ENCODE assay signal across 9 cellular contexts in the genomic region with DNA sequence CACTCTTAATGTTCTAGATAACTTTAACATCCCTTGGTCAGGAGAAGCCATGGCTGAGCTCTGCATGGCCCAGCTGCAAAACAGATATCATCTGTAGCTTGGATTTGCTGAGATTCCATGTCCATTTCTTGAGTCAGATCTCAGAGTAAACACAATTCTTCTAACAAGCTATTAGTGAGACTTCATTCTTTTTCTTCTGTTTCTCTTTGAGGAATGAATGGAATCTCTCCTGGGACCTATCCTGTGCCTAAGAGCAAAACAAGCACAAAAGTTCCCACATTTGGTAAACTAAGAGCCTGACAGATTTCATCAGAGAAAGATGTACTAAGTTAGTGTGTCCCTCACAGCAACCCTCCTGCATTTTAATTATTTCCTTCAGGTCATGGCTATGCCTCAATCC.
A peak's percentile ranks its signal among the peaks of the same experiment; 100 is the strongest.
DNase-seq lines count a peak whose midpoint lies in the region; ATAC-seq and TF ChIP-seq lines count a peak whose summit lies in the region.
"Had no signal": no experiment of that assay in that cellular context is flagged by ENCODE, and none has a peak within 500 bp of the region (broad histone marks: within the 10 kb centered on the region; RNA-seq: fewer than 3 reads in every experiment).

No MANE protein-coding gene starts in this region.

- H3T11ph ChIP-seq in H9 (ENCODE audit: low read length), result no peak overlapping the region

- H3K4me1 ChIP-seq in left ventricle myocardium inferior (peaks cover 20% of the 10 kb centered on the region), subcutaneous abdominal adipose tissue (ENCODE audit: control insufficient read depth in 5 of 5, insufficient read depth in 5 of 5, low read length in 5 of 5) (peaks cover 7 to 43% (median 30%) of the 10 kb centered on the region in 5 donors), H9 (ENCODE audit: insufficient read depth, low read length) (peaks cover 18% of the 10 kb centered on the region)

- DNase-seq in H4 (ENCODE audit: low spot score) (peak; percentile 44), left ventricle myocardium inferior (no peak), H9 (no peak), NCI-H510A (lab: John Stamatoyannopoulos, UW) (no peak)
- DNase-seq in activated naive CD8-positive, alpha-beta T cell treated with anti-CD3 and anti-CD28 coated beads for 36 hours, result no peak
- DNase-seq: left lung had no signal

- no peak overlapping the region for H4K5ac ChIP-seq in H9 (ENCODE audit: insufficient read length, low read depth, low read length)

- H3K4me1 Mint-ChIP-seq in activated naive CD8-positive, alpha-beta T cell treated with anti-CD3 and anti-CD28 coated beads for 36 hours, result peaks cover 75% of the 10 kb centered on the region
- peaks cover 40 to 49% of the 10 kb centered on the region in 2 experiments for H3K4me1 Mint-ChIP-seq in H9

- no peak overlapping the region for H3K14ac ChIP-seq in H9 (ENCODE audit: insufficient read depth, low read length)

- H4K8ac ChIP-seq in H9 (replicated peaks; ENCODE audit: insufficient read length, low read depth, low read length), result no peak overlapping the region

- H2BK12ac ChIP-seq in H9 (ENCODE audit: insufficient read length, low read depth, low read length), result no peak overlapping the region

- peaks cover 57% of the 10 kb centered on the region for H3K36me3 Mint-ChIP-seq in activated naive CD8-positive, alpha-beta T cell treated with anti-CD3 and anti-CD28 coated beads for 36 hours
- peaks cover 0 to 4% (median 0%) of the 10 kb centered on the region in 3 experiments; a peak in 1 of 7 replicates for H3K36me3 Mint-ChIP-seq in H9 (ENCODE audit: insufficient read depth in 1 of 3, low read depth in 3 of 3)

- no peak overlapping the region for H3K4me3 Mint-ChIP-seq in activated naive CD8-positive, alpha-beta T cell treated with anti-CD3 and anti-CD28 coated beads for 36 hours
- no peak overlapping the region for H3K4me3 Mint-ChIP-seq in H9
- H3K4me3 Mint-ChIP-seq: brain had no signal

- H2BK120ac ChIP-seq in H9 (ENCODE audit: low read depth, low read length, poor library complexity, severe bottlenecking), result no peak overlapping the region

- intact Hi-C loops in left ventricle myocardium inferior (cut with micrococcal nuclease), result no loop called here

- no peaks in the 10 kb centered on the region for H3K79me1 ChIP-seq in H9 (ENCODE audit: insufficient read depth, low read depth, low read length, poor library complexity, severe bottlenecking)

- H3K23me2 ChIP-seq in H9 (ENCODE audit: insufficient read length, low read depth, low read length, poor library complexity, severe bottlenecking), result no peaks in the 10 kb centered on the region

- no peak for ATAC-seq in GM19324 (IDR thresholded peaks at IDR 0.05; ENCODE audit: low FRiP score, unreplicated experiment)

- no peak overlapping the region for H3K4me2 ChIP-seq in H9 (ENCODE audit: insufficient read depth, insufficient read length, low read length)

- no peak overlapping the region for H2AK5ac ChIP-seq in H9 (ENCODE audit: insufficient read length, low read length)

- H3K56ac ChIP-seq in H9 (ENCODE audit: insufficient read length, low read depth, low read length), result no peak overlapping the region

- H3K4me3 ChIP-seq in left ventricle myocardium inferior (no peak overlapping the region), subcutaneous abdominal adipose tissue (ENCODE audit: low read depth in 1 of 5, low read length in 5 of 5) (peak overlapping the region in 1 of 5 donors; percentile 11)
- H3K4me3 ChIP-seq: left lung had no signal

- H2AFZ ChIP-seq in H9 (ENCODE audit: low read length), result no peak overlapping the region

- no peaks in the 10 kb centered on the region for H3K36me3 ChIP-seq in left ventricle myocardium inferior
- H3K36me3 ChIP-seq in subcutaneous abdominal adipose tissue (ENCODE audit: control insufficient read depth in 5 of 5, insufficient read depth in 5 of 5, low read length in 5 of 5), result no peaks in the 10 kb centered on the region
- H3K36me3 ChIP-seq: left lung had no signal

- no peak overlapping the region for H3K23ac ChIP-seq in H9 (ENCODE audit: insufficient read length, low read depth, low read length)

- H2BK20ac ChIP-seq in H9 (ENCODE audit: low read depth, low read length, poor library complexity, severe bottlenecking), result no peak overlapping the region

- H3K9me3 ChIP-seq in left ventricle myocardium inferior (replicated peaks) (no peaks in the 10 kb centered on the region), subcutaneous abdominal adipose tissue (ENCODE audit: control insufficient read depth in 5 of 5, low read length in 5 of 5) (no peaks in the 10 kb centered on the region), H9 (ENCODE audit: control insufficient read depth, low read depth, low read length) (no peaks in the 10 kb centered on the region)
- H3K9me3 ChIP-seq: left lung had no signal

- no peak for TF ChIP-seq CTCF in left ventricle myocardium inferior (IDR thresholded peaks at IDR 0.05; ENCODE audit: borderline replicate concordance)
- TF ChIP-seq CTCF in H9 (conservative IDR thresholded peaks at IDR 0.05), result no peak

- no peak overlapping the region for H3K18ac ChIP-seq in H9 (ENCODE audit: insufficient read length, low read depth, low read length)

- H3K79me2 ChIP-seq in H9 (ENCODE audit: insufficient read depth, low read length), result no peaks in the 10 kb centered on the region

- H3K4ac ChIP-seq in H9 (ENCODE audit: low read depth, low read length), result no peak overlapping the region

- H3K27ac ChIP-seq in left ventricle myocardium inferior (replicated peaks), result peak overlapping the region; percentile 62
- peak overlapping the region; percentile 70 for H3K27ac ChIP-seq in subcutaneous abdominal adipose tissue (ENCODE audit: low read depth, low read length)
- H3K27ac ChIP-seq in H9 (ENCODE audit: insufficient read length, low read depth, low read length), result no peak overlapping the region

- no peaks in the 10 kb centered on the region for H3K27me3 Mint-ChIP-seq in activated naive CD8-positive, alpha-beta T cell treated with anti-CD3 and anti-CD28 coated beads for 36 hours
- no peaks in the 10 kb centered on the region for H3K27me3 Mint-ChIP-seq in H9 (ENCODE audit: low read depth)
- H3K27me3 Mint-ChIP-seq: brain had no signal

- no peak overlapping the region for H2BK5ac ChIP-seq in H9 (ENCODE audit: insufficient read length, low read length)

- no peak overlapping the region for H4K91ac ChIP-seq in H9 (ENCODE audit: insufficient read length, low read depth, low read length)

- no peaks in the 10 kb centered on the region for H4K20me1 ChIP-seq in H9 (ENCODE audit: control insufficient read depth, insufficient read depth, insufficient read length)

- peaks cover 14% of the 10 kb centered on the region for H3K9me3 Mint-ChIP-seq in activated naive CD8-positive, alpha-beta T cell treated with anti-CD3 and anti-CD28 coated beads for 36 hours
- no peaks in the 10 kb centered on the region; a peak in 1 of 5 replicates for H3K9me3 Mint-ChIP-seq in H9

- no peak overlapping the region for H2BK15ac ChIP-seq in H9 (ENCODE audit: low read depth, low read length)

- H3K9ac ChIP-seq in subcutaneous abdominal adipose tissue (ENCODE audit: low read length in 5 of 5) (peak overlapping the region in 1 of 5 donors; percentile 97), H9 (ENCODE audit: extremely low read depth, insufficient read length, low read length) (no peak overlapping the region)

- H3K27ac Mint-ChIP-seq in activated naive CD8-positive, alpha-beta T cell treated with anti-CD3 and anti-CD28 coated beads for 36 hours, result peak overlapping the region; percentile 83
- H3K27ac Mint-ChIP-seq in H9, result peak overlapping the region in 1 of 3 experiments; percentile 30; a peak in 3 of 7 replicates

- H3K27me3 ChIP-seq in left ventricle myocardium inferior (ENCODE audit: low read depth), result no peaks in the 10 kb centered on the region
- peaks cover 0 to 3% (median 0%) of the 10 kb centered on the region in 5 donors for H3K27me3 ChIP-seq in subcutaneous abdominal adipose tissue (ENCODE audit: control insufficient read depth in 5 of 5, insufficient read depth in 4 of 5, low read length in 5 of 5)
- no peaks in the 10 kb centered on the region for H3K27me3 ChIP-seq in H9 (ENCODE audit: insufficient read depth, low read length)
- H3K27me3 ChIP-seq: left lung had no signal
